ENCODE assay signal across 22 cellular contexts in the genomic region with DNA sequence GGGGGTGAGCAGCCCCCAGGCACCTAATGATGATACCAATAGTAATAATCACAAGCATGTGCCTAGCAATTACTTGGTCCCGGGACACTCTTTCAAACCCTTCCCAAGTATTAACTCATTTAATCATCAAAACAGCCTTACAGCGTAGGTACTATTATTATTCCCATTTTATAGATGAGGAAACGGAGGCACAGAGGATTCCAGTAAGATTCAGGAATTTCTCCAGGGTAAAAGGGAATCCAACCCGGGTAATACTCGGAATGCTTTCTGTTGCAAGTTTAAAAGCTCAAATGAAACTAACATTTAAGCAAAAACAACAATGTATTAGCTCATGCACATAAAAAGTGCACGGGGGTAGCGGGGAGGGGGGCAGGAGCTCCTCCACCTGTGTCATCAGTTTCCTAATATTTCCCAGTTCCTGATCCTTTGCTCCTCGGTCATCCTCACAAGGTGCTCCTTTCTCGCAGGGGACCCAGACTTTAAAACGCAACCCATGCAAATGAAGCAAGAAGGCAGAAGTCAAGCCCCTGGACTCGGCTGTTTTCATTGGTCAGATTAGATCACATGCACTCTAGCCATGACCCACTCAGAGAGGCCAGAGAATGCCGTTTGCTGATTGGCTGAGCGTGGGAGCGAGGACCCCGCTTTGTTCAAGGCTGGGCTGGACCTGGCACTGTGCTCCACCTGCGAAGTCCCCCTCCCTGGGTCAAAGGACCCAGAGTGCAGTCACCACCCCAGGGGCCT.
"Had no signal": no experiment of that assay in that cellular context is flagged by ENCODE, and none has a peak within 500 bp of the region (broad histone marks: within the 10 kb centered on the region; RNA-seq: fewer than 3 reads in every experiment).

No MANE protein-coding gene starts in this region.

- H3K4me1 ChIP-seq: gastrocnemius medialis, suprapubic skin had no signal

- H3K9me3 Mint-ChIP-seq: activated naive CD4-positive, alpha-beta T cell treated with anti-CD3 and anti-CD28 coated beads, Interleukin-2, amount 50 U/mL, for 24 hours; immature natural killer cell; naive B cell; neural crest cell; stimulated activated naive CD8-positive, alpha-beta T cell treated with anti-CD3 and anti-CD28 coated beads, Interleukin-15, amount 100 ng/mL, for 72 hours had no signal

- H3K4me2 ChIP-seq: smooth muscle cell had no signal

- ATAC-seq: gastrocnemius medialis; mucosa of descending colon; sciatic nerve; stimulated activated naive CD8-positive, alpha-beta T cell treated with anti-CD3 and anti-CD28 coated beads, Interleukin-15, amount 100 ng/mL, for 72 hours had no signal

- H3K4me3 ChIP-seq: gastrocnemius medialis, mucosa of descending colon, ovary, smooth muscle cell, suprapubic skin had no signal

- H3K36me3 ChIP-seq: gastrocnemius medialis, ovary, suprapubic skin had no signal

- DNase-seq: activated CD4-positive, CD25-positive, alpha-beta regulatory T cell treated with anti-CD3 and anti-CD28 coated beads, Interleukin-2, amount 50 U/mL, for 72 hours; activated CD8-positive, alpha-beta memory T cell treated with anti-CD3 and anti-CD28 coated beads for 24 hours; activated gamma-delta T cell; cerebellar nuclear complex; cortex of kidney; gastrocnemius medialis; head of caudate nucleus; immature natural killer cell; kidney glomerular epithelial cell; mesenchymal stem cell; naive B cell; ovary; stimulated activated CD4-positive, alpha-beta T cell treated with anti-CD3 and anti-CD28 coated beads, Interleukin-4, amount 100 ng/mL, for 1 hour; stimulated activated naive CD8-positive, alpha-beta T cell treated with anti-CD3 and anti-CD28 coated beads, Interleukin-15, amount 100 ng/mL, for 72 hours; trophoblast cell had no signal

- H3K27ac ChIP-seq: gastrocnemius medialis, ovary, suprapubic skin had no signal

- FAIRE-seq: bronchial epithelial cell had no signal

- H3K9me3 ChIP-seq: gastrocnemius medialis, mucosa of descending colon, ovary, suprapubic skin had no signal

- H3K36me3 Mint-ChIP-seq: activated naive CD4-positive, alpha-beta T cell treated with anti-CD3 and anti-CD28 coated beads, Interleukin-2, amount 50 U/mL, for 24 hours; immature natural killer cell; naive B cell had no signal

- H3K27me3 ChIP-seq: ovary had no signal

- H3K27ac Mint-ChIP-seq: activated naive CD4-positive, alpha-beta T cell treated with anti-CD3 and anti-CD28 coated beads, Interleukin-2, amount 50 U/mL, for 24 hours; naive B cell had no signal
